In genomic region chr11:65298131-65298535, GRCh38 we compare ENCODE assay signal across 14 cellular contexts. TPM values are rescaled to one million over a fixed set of nuclear protein-coding genes. Genes with fewer than 3 reads are reported as not detected.
DNase-seq lines count a peak whose midpoint lies in the region; ATAC-seq, FAIRE-seq and TF ChIP-seq lines count a peak whose summit lies in the region.
"Had no signal": no experiment of that assay in that cellular context is flagged by ENCODE, and none has a peak within 500 bp of the region (broad histone marks: within the 10 kb centered on the region; RNA-seq: fewer than 3 reads in every experiment).

No MANE protein-coding gene starts in this region.

- no peaks in the 10 kb centered on the region for H3K79me2 ChIP-seq in HepG2 (ENCODE audit: insufficient read depth, low read length)

- H2AFZ ChIP-seq in HepG2 (ENCODE audit: low read length): no peak overlapping the region

- peak overlapping the region; percentile 53 to 69 for H3K27ac ChIP-seq in liver (ENCODE audit: low read depth in 1 of 2, low read length in 2 of 2)
- H3K27ac ChIP-seq in HepG2 (ENCODE audit: extremely low read length, insufficient read depth, low read length): no peak overlapping the region
- H3K27ac ChIP-seq in ovary: peak overlapping the region; percentile 55 to 94
- H3K27ac ChIP-seq in aorta (ENCODE audit: low read depth in 1 of 2, low read length in 2 of 2): peak overlapping the region in 1 of 2 donors; percentile 28

- ATAC-seq in HepG2: no peak
- ATAC-seq in left ventricle myocardium superior: peak; percentile 81
- ATAC-seq in aorta (ENCODE audit: low FRiP score): peak; percentile 86
- ATAC-seq in GM19455 (IDR thresholded peaks at IDR 0.05; ENCODE audit: unreplicated experiment): no peak

- H3K36me3 ChIP-seq in liver (ENCODE audit: control insufficient read depth in 4 of 4, insufficient read depth in 3 of 4, low read depth in 1 of 4, low read length in 3 of 4) (peaks cover 0 to 5% (median 2%) of the 10 kb centered on the region in 4 donors), HepG2 (replicated peaks in 1 of 2; ENCODE audit: control insufficient read depth in 1 of 2, insufficient read depth in 2 of 2, low read length in 2 of 2) (peaks cover 18 to 28% of the 10 kb centered on the region in 2 experiments), ovary (no peaks in the 10 kb centered on the region), aorta (ENCODE audit: control insufficient read depth in 1 of 2, insufficient read depth in 2 of 2, low read length in 1 of 2) (no peaks in the 10 kb centered on the region)

- no peak overlapping the region for H3K27ac Mint-ChIP-seq in activated CD4-positive, alpha-beta T cell treated with anti-CD3 and anti-CD28 coated beads, Interleukin-2, amount 10 ng/mL, durations not matched to agents 24 days and 14 days
- H3K27ac Mint-ChIP-seq: T-helper 1 cell treated with Interleukin-12 subunit alpha and Interleukin-12 subunit beta and Interleukin-4 antibody, amounts not matched to agents 30 μg/mL and 1 μg/mL, for 36 hours had no signal

- TF ChIP-seq RAD21 in liver (IDR thresholded peaks at IDR 0.05): no peak
- no peak for TF ChIP-seq RAD21 in HepG2 (CRISPR knock-in tag; IDR thresholded peaks at IDR 0.05)

- TF ChIP-seq POLR2A in HepG2 (IDR thresholded peaks at IDR 0.05; ENCODE audit: insufficient read depth in 1 of 2, low read depth in 2 of 2, low read length in 2 of 2): no peak
- TF ChIP-seq POLR2A in ovary (IDR thresholded peaks at IDR 0.05): no peak

- H3K36me3 Mint-ChIP-seq in activated CD4-positive, alpha-beta T cell treated with anti-CD3 and anti-CD28 coated beads, Interleukin-2, amount 10 ng/mL, durations not matched to agents 24 days and 14 days (ENCODE audit: low read depth): peaks cover 27% of the 10 kb centered on the region

- POLR2A ChIA-PET in HepG2 (lab: Yijun Ruan, JAX): interaction anchor here (0.6 to 1.4 kb wide), 2 partner anchors 13 to 1644 kb away, joined by 4 read pairs; no protein-coding TSS in a partner anchor

- H3K9ac ChIP-seq in liver (ENCODE audit: low read depth in 1 of 2, low read length in 2 of 2) (no peak overlapping the region), HepG2 (ENCODE audit: insufficient read depth, low read depth, low read length) (no peak overlapping the region)

- no peaks in the 10 kb centered on the region for H3K9me3 ChIP-seq in liver (ENCODE audit: control insufficient read depth in 4 of 4, low read length in 3 of 4)
- no peaks in the 10 kb centered on the region for H3K9me3 ChIP-seq in HepG2 (ENCODE audit: low read length)
- no peaks in the 10 kb centered on the region for H3K9me3 ChIP-seq in ovary
- no peaks in the 10 kb centered on the region for H3K9me3 ChIP-seq in aorta (ENCODE audit: control insufficient read depth, low read length)

- BruUV-seq in HepG2 (replicated peaks; lab: Mats Ljungman, UMichigan): no TSS peak

- H3K9me3 Mint-ChIP-seq in activated CD4-positive, alpha-beta T cell treated with anti-CD3 and anti-CD28 coated beads, Interleukin-2, amount 10 ng/mL, durations not matched to agents 24 days and 14 days: no peaks in the 10 kb centered on the region
- H3K9me3 Mint-ChIP-seq: T-helper 1 cell treated with Interleukin-12 subunit alpha and Interleukin-12 subunit beta and Interleukin-4 antibody, amounts not matched to agents 30 μg/mL and 1 μg/mL, for 36 hours had no signal

- H3K4me1 Mint-ChIP-seq in activated CD4-positive, alpha-beta T cell treated with anti-CD3 and anti-CD28 coated beads, Interleukin-2, amount 10 ng/mL, durations not matched to agents 24 days and 14 days: no peaks in the 10 kb centered on the region

- no peaks in the 10 kb centered on the region for H3K27me3 Mint-ChIP-seq in activated CD4-positive, alpha-beta T cell treated with anti-CD3 and anti-CD28 coated beads, Interleukin-2, amount 10 ng/mL, durations not matched to agents 24 days and 14 days

- no peak for FAIRE-seq in HepG2 (lab: Jason Lieb, UNC)
- FAIRE-seq: keratinocyte had no signal

- WGBS in liver: 36% methylated on average over 8 of the region's 8 CpGs
- WGBS in HepG2 (ENCODE audit: low lambda C conversion rate): 100% methylated on average over 2 of the region's 8 CpGs
- WGBS in ovary, 3 donors: 1 to 9% (median 8%) methylated on average over 8 of the region's 8 CpGs
- 9 to 13% methylated on average over 8 of the region's 8 CpGs for WGBS in aorta, 2 donors

- DNase-seq in HepG2 (ENCODE audit: low spot score) (no peak), left ventricle myocardium superior (peak; percentile 96), ovary (peak; percentile 83 to 93 (median 89)), aorta (peak; percentile 82 to 86), T-helper 1 cell (no peak)
- no peak for DNase-seq in activated CD4-positive, alpha-beta T cell treated with anti-CD3 and anti-CD28 coated beads, Interleukin-2, amount 10 ng/mL, durations not matched to agents 24 days and 14 days
- DNase-seq: activated CD8-positive, alpha-beta memory T cell treated with anti-CD3 and anti-CD28 coated beads, Interleukin-2, amount 50 U/mL, for 4 hours; cortex of kidney; NCI-H69; stimulated activated CD4-positive, alpha-beta T cell treated with anti-CD3 and anti-CD28 coated beads, Interleukin-4, amount 100 ng/mL, for 1 hour had no signal

- H3K4me3 Mint-ChIP-seq in activated CD4-positive, alpha-beta T cell treated with anti-CD3 and anti-CD28 coated beads, Interleukin-2, amount 10 ng/mL, durations not matched to agents 24 days and 14 days: no peak overlapping the region
- H3K4me3 Mint-ChIP-seq: T-helper 1 cell treated with Interleukin-12 subunit alpha and Interleukin-12 subunit beta and Interleukin-4 antibody, amounts not matched to agents 30 μg/mL and 1 μg/mL, for 36 hours had no signal

- CTCF ChIA-PET in HepG2 (lab: Yijun Ruan, JAX; ENCODE audit: low intra/inter-chr PET ratio, low total read pairs): no interaction called here

- no peak overlapping the region for H3K4me2 ChIP-seq in HepG2 (ENCODE audit: low read depth, low read length)

- TF ChIP-seq CTCF in liver (IDR thresholded peaks at IDR 0.05; ENCODE audit: low read depth, low read length, missing input control) (no peak), HepG2 (CRISPR knock-in tag; IDR thresholded peaks at IDR 0.05) (no peak), ovary (IDR thresholded peaks at IDR 0.05) (no peak)

- H3K27me3 ChIP-seq in liver (ENCODE audit: control insufficient read depth in 4 of 4, insufficient read depth in 4 of 4, low read length in 3 of 4) (no peaks in the 10 kb centered on the region), HepG2 (ENCODE audit: control insufficient read depth in 1 of 2, insufficient read depth in 2 of 2, low read length in 2 of 2) (no peaks in the 10 kb centered on the region), ovary (no peaks in the 10 kb centered on the region), aorta (ENCODE audit: control insufficient read depth in 1 of 2, insufficient read depth in 2 of 2, low read length in 1 of 2) (no peaks in the 10 kb centered on the region)

- in situ Hi-C loops in HepG2 (cut with HindIII; ENCODE audit: extremely low pct_ligation_motif_present, low pct_unique_long_range_greater_than_20kb): no loop called here

- TF ChIP-seq EP300 in HepG2 (IDR thresholded peaks at IDR 0.05; ENCODE audit: low read depth in 2 of 2, low read length in 2 of 2) (no peak), HepG2 (CRISPR knock-in tag; IDR thresholded peaks at IDR 0.05; ENCODE audit: borderline replicate concordance) (no peak), ovary (IDR thresholded peaks at IDR 0.05) (no peak)

- H3K4me3 ChIP-seq in liver (ENCODE audit: low read depth in 1 of 3, low read length in 3 of 3) (no peak overlapping the region), HepG2 (replicated peaks in 1 of 3; ENCODE audit: insufficient read depth in 1 of 3, low read depth in 2 of 3, low read length in 3 of 3) (no peak overlapping the region), ovary (no peak overlapping the region), aorta (ENCODE audit: low read length in 2 of 2) (no peak overlapping the region)

- intact Hi-C loops in HepG2 (cut with micrococcal nuclease; ENCODE audit: unreplicated experiment): no loop called here
- intact Hi-C loops in left ventricle myocardium superior (cut with micrococcal nuclease): no loop called here
- intact Hi-C loops in ovary (cut with DNase I): no loop called here
- intact Hi-C loops in aorta (cut with DNase I): no loop called here
- intact Hi-C loops in activated CD4-positive, alpha-beta T cell treated with anti-CD3 and anti-CD28 coated beads, Interleukin-2, amount 10 ng/mL, durations not matched to agents 24 days and 14 days (cut with micrococcal nuclease): no loop called here

- H4K20me1 ChIP-seq in HepG2 (ENCODE audit: insufficient read depth, low read length): no peaks in the 10 kb centered on the region

- H3K4me1 ChIP-seq in liver (ENCODE audit: control insufficient read depth in 4 of 4, insufficient read depth in 4 of 4, low read length in 3 of 4) (peaks cover 0 to 25% (median 19%) of the 10 kb centered on the region in 4 donors), HepG2 (ENCODE audit: insufficient read depth, low read length) (peaks cover 40% of the 10 kb centered on the region), ovary (ENCODE audit: insufficient read depth) (peaks cover 51% of the 10 kb centered on the region), aorta (ENCODE audit: control insufficient read depth in 1 of 2, insufficient read depth in 2 of 2, low read length in 2 of 2) (no peaks in the 10 kb centered on the region)

RNA-seq across cellular contexts. Expression of gene CDC42EP2, which starts 16.5 kb away (rescaled TPM):
- total RNA-seq in liver (1 to 10 TPM; 1.9 to 3.4 TPM), HepG2 (2016; rRNA removed; fragmentation: Illumina TruSeq; extraction: Trizol) (2.5 and 7.1 TPM in 2 replicates), left ventricle myocardium superior (13.0 TPM), ovary (10 to 100 TPM; 13.7 to 46.9 (median 20.1) TPM), aorta (10 to 100 TPM; 16.2 to 20.9 TPM)
- polyA plus RNA-seq in liver (1 to 10 TPM; 1.8 to 2.0 TPM), HepG2 (2011; rRNA removed) (2.3 and 4.2 TPM in 2 replicates), ovary (1 to 10 TPM in 1 of 2 donors, under 1 TPM in 1; 0.48 to 8.0 TPM), aorta (1 to 10 TPM; 2.3 to 3.5 TPM)
- 5.9 and 6.4 TPM in 2 replicates for total RNA-seq in HepG2 (2016; cell fraction: cytosol; rRNA removed; fragmentation: Illumina TruSeq; extraction: Trizol; ENCODE audit: low read depth)
- 4.5 and 5.9 TPM in 2 replicates for total RNA-seq in HepG2 (2016; cell fraction: insoluble cytoplasmic fraction; rRNA removed; fragmentation: Illumina TruSeq; extraction: Trizol)
- total RNA-seq in HepG2 (2016; cell fraction: membrane; rRNA removed; fragmentation: Illumina TruSeq; extraction: Trizol): 10.1 and 10.2 TPM in 2 replicates
- total RNA-seq in HepG2 (2016; cell fraction: nucleus; rRNA removed; fragmentation: Illumina TruSeq; extraction: Trizol): 4.2 and 5.2 TPM in 2 replicates
- polyA plus RNA-seq in HepG2 (2011; cell fraction: cytosol; rRNA removed): 1.4 and 1.9 TPM in 2 replicates
- polyA plus RNA-seq in HepG2 (2011; cell fraction: nucleus; rRNA removed): 8.3 and 9.7 TPM in 2 replicates
- 3.4 and 7.2 TPM in 2 replicates for polyA plus RNA-seq in HepG2 (2012)
- polyA plus RNA-seq in HepG2 (2016; cell fraction: cytosol; fragmentation: Illumina TruSeq; extraction: Trizol; ENCODE audit: low read depth): 2.1 and 2.6 TPM in 2 replicates
- polyA plus RNA-seq in HepG2 (2016; cell fraction: insoluble cytoplasmic fraction; fragmentation: Illumina TruSeq; extraction: Trizol; ENCODE audit: low read depth): 3.3 and 4.5 TPM in 2 replicates
- polyA plus RNA-seq in HepG2 (2016; cell fraction: membrane; fragmentation: Illumina TruSeq; extraction: Trizol; ENCODE audit: low read depth): 4.0 TPM in 2 replicates
- polyA plus RNA-seq in HepG2 (2016; cell fraction: nucleus; fragmentation: Illumina TruSeq; extraction: Trizol; ENCODE audit: insufficient read depth, low read depth): 5.6 and 6.7 TPM in 2 replicates
- polyA minus RNA-seq in HepG2 (2011; rRNA and poly(A)+ RNA removed; ENCODE audit: low replicate concordance): 29.3 and 50.7 TPM in 2 replicates
- polyA minus RNA-seq in HepG2 (2011; cell fraction: cytosol; rRNA and poly(A)+ RNA removed): 3.2 and 5.1 TPM in 2 replicates
- polyA minus RNA-seq in HepG2 (2011; cell fraction: nucleus; rRNA and poly(A)+ RNA removed): 15.8 and 18.4 TPM in 2 replicates
- total RNA-seq in activated CD4-positive, alpha-beta T cell treated with anti-CD3 and anti-CD28 coated beads, Interleukin-2, amount 10 ng/mL, durations not matched to agents 24 days and 14 days: 3.0 and 3.4 TPM in 2 replicates

RNA-seq across cellular contexts. Expression of gene DPF2, which starts 35.5 kb away (rescaled TPM):
- total RNA-seq in liver (10 to 100 TPM; 12.8 to 14.8 TPM), HepG2 (2016; rRNA removed; fragmentation: Illumina TruSeq; extraction: Trizol) (30.4 and 31.0 TPM in 2 replicates), left ventricle myocardium superior (53.9 TPM), ovary (10 to 100 TPM; 49.7 to 99.1 (median 85.4) TPM), aorta (10 to 100 TPM; 51.3 to 59.6 TPM)
- polyA plus RNA-seq in liver (10 to 100 TPM in 1 of 2 donors, 1 to 10 TPM in 1; 9.2 to 10.0 TPM), HepG2 (2011; rRNA removed) (20.4 and 21.0 TPM in 2 replicates), ovary (10 to 100 TPM; 52.0 to 78.4 TPM), aorta (10 to 100 TPM; 16.4 to 41.1 TPM)
- 6.9 and 8.6 TPM in 2 replicates for total RNA-seq in HepG2 (2016; cell fraction: cytosol; rRNA removed; fragmentation: Illumina TruSeq; extraction: Trizol; ENCODE audit: low read depth)
- total RNA-seq in HepG2 (2016; cell fraction: insoluble cytoplasmic fraction; rRNA removed; fragmentation: Illumina TruSeq; extraction: Trizol): 30.2 and 32.5 TPM in 2 replicates
- total RNA-seq in HepG2 (2016; cell fraction: membrane; rRNA removed; fragmentation: Illumina TruSeq; extraction: Trizol): 14.1 and 16.7 TPM in 2 replicates
- total RNA-seq in HepG2 (2016; cell fraction: nucleus; rRNA removed; fragmentation: Illumina TruSeq; extraction: Trizol): 22.1 and 26.8 TPM in 2 replicates
- polyA plus RNA-seq in HepG2 (2011; cell fraction: cytosol; rRNA removed): 18.8 and 20.8 TPM in 2 replicates
- polyA plus RNA-seq in HepG2 (2011; cell fraction: nucleus; rRNA removed): 70.3 and 70.7 TPM in 2 replicates
- 24.2 and 26.4 TPM in 2 replicates for polyA plus RNA-seq in HepG2 (2012)
- 3.8 and 3.9 TPM in 2 replicates for polyA plus RNA-seq in HepG2 (2016; cell fraction: cytosol; fragmentation: Illumina TruSeq; extraction: Trizol; ENCODE audit: low read depth)
- 40.7 and 49.0 TPM in 2 replicates for polyA plus RNA-seq in HepG2 (2016; cell fraction: insoluble cytoplasmic fraction; fragmentation: Illumina TruSeq; extraction: Trizol; ENCODE audit: low read depth)
- 9.5 and 10.0 TPM in 2 replicates for polyA plus RNA-seq in HepG2 (2016; cell fraction: membrane; fragmentation: Illumina TruSeq; extraction: Trizol; ENCODE audit: low read depth)
- 56.7 and 57.4 TPM in 2 replicates for polyA plus RNA-seq in HepG2 (2016; cell fraction: nucleus; fragmentation: Illumina TruSeq; extraction: Trizol; ENCODE audit: insufficient read depth, low read depth)
- 48.9 and 49.9 TPM in 2 replicates for polyA minus RNA-seq in HepG2 (2011; rRNA and poly(A)+ RNA removed; ENCODE audit: low replicate concordance)
- polyA minus RNA-seq in HepG2 (2011; cell fraction: cytosol; rRNA and poly(A)+ RNA removed): 18.2 and 18.4 TPM in 2 replicates
- polyA minus RNA-seq in HepG2 (2011; cell fraction: nucleus; rRNA and poly(A)+ RNA removed): 31.2 and 43.3 TPM in 2 replicates
- 76.6 and 81.0 TPM in 2 replicates for total RNA-seq in activated CD4-positive, alpha-beta T cell treated with anti-CD3 and anti-CD28 coated beads, Interleukin-2, amount 10 ng/mL, durations not matched to agents 24 days and 14 days

RNA-seq across cellular contexts. Expression of gene POLA2, which starts 36.4 kb away (rescaled TPM):
- total RNA-seq in liver: 1 to 10 TPM; 4.9 to 6.1 TPM
- polyA plus RNA-seq in liver: 1 to 10 TPM; 1.5 TPM
- total RNA-seq in HepG2 (2016; rRNA removed; fragmentation: Illumina TruSeq; extraction: Trizol): 10.7 and 15.6 TPM in 2 replicates
- 2.7 and 3.5 TPM in 2 replicates for total RNA-seq in HepG2 (2016; cell fraction: cytosol; rRNA removed; fragmentation: Illumina TruSeq; extraction: Trizol; ENCODE audit: low read depth)
- total RNA-seq in HepG2 (2016; cell fraction: insoluble cytoplasmic fraction; rRNA removed; fragmentation: Illumina TruSeq; extraction: Trizol): 13.9 and 14.3 TPM in 2 replicates
- 3.6 and 4.5 TPM in 2 replicates for total RNA-seq in HepG2 (2016; cell fraction: membrane; rRNA removed; fragmentation: Illumina TruSeq; extraction: Trizol)
- 17.7 and 18.6 TPM in 2 replicates for total RNA-seq in HepG2 (2016; cell fraction: nucleus; rRNA removed; fragmentation: Illumina TruSeq; extraction: Trizol)
- 9.1 and 9.7 TPM in 2 replicates for polyA plus RNA-seq in HepG2 (2011; rRNA removed)
- 6.3 and 8.1 TPM in 2 replicates for polyA plus RNA-seq in HepG2 (2011; cell fraction: cytosol; rRNA removed)
- 8.7 and 12.1 TPM in 2 replicates for polyA plus RNA-seq in HepG2 (2011; cell fraction: nucleus; rRNA removed)
- polyA plus RNA-seq in HepG2 (2012): 3.3 and 4.8 TPM in 2 replicates
- 0.57 and 0.88 TPM in 2 replicates for polyA plus RNA-seq in HepG2 (2016; cell fraction: cytosol; fragmentation: Illumina TruSeq; extraction: Trizol; ENCODE audit: low read depth)
- 18.2 and 18.8 TPM in 2 replicates for polyA plus RNA-seq in HepG2 (2016; cell fraction: insoluble cytoplasmic fraction; fragmentation: Illumina TruSeq; extraction: Trizol; ENCODE audit: low read depth)
- polyA plus RNA-seq in HepG2 (2016; cell fraction: membrane; fragmentation: Illumina TruSeq; extraction: Trizol; ENCODE audit: low read depth): 2.6 and 3.0 TPM in 2 replicates
- 21.9 and 25.4 TPM in 2 replicates for polyA plus RNA-seq in HepG2 (2016; cell fraction: nucleus; fragmentation: Illumina TruSeq; extraction: Trizol; ENCODE audit: insufficient read depth, low read depth)
- polyA minus RNA-seq in HepG2 (2011; rRNA and poly(A)+ RNA removed; ENCODE audit: low replicate concordance): 19.5 and 152 TPM in 2 replicates
- 3.6 and 4.1 TPM in 2 replicates for polyA minus RNA-seq in HepG2 (2011; cell fraction: cytosol; rRNA and poly(A)+ RNA removed)
- 11.4 and 14.9 TPM in 2 replicates for polyA minus RNA-seq in HepG2 (2011; cell fraction: nucleus; rRNA and poly(A)+ RNA removed)
- total RNA-seq in left ventricle myocardium superior: 3.5 TPM
- 10 to 100 TPM in 3 of 7 donors, 1 to 10 TPM in 4; 4.5 to 10.4 (median 8.6) TPM for total RNA-seq in ovary
- polyA plus RNA-seq in ovary: 10 to 100 TPM in 1 of 2 donors, 1 to 10 TPM in 1; 8.6 to 13.3 TPM
- 1 to 10 TPM; 3.4 to 9.2 TPM for total RNA-seq in aorta
- polyA plus RNA-seq in aorta: 1 to 10 TPM; 3.0 to 4.1 TPM
- 77.4 and 82.8 TPM in 2 replicates for total RNA-seq in activated CD4-positive, alpha-beta T cell treated with anti-CD3 and anti-CD28 coated beads, Interleukin-2, amount 10 ng/mL, durations not matched to agents 24 days and 14 days

RNA-seq across cellular contexts. Expression of gene TIGD3, which starts 56.4 kb away (rescaled TPM):
- total RNA-seq in liver (under 1 TPM; 0.17 to 0.33 TPM), HepG2 (2016; rRNA removed; fragmentation: Illumina TruSeq; extraction: Trizol) (4.0 and 4.9 TPM in 2 replicates), left ventricle myocardium superior (0.97 TPM), ovary (under 1 TPM in 6 of 7 donors, not detected in 1; 0.11 to 0.72 (median 0.34) TPM), aorta (under 1 TPM in 1 of 2 donors, not detected in 1; 0.16 TPM)
- polyA plus RNA-seq in liver (under 1 TPM in 1 of 2 donors, not detected in 1; 0.08 TPM), HepG2 (2011; rRNA removed) (0.49 and 1.0 TPM in 2 replicates), ovary (under 1 TPM in 1 of 2 donors, not detected in 1; 0.31 TPM), aorta (under 1 TPM in 1 of 2 donors, not detected in 1; 0.88 TPM)
- 1.8 TPM in 2 replicates for total RNA-seq in HepG2 (2016; cell fraction: cytosol; rRNA removed; fragmentation: Illumina TruSeq; extraction: Trizol; ENCODE audit: low read depth)
- 2.9 and 5.0 TPM in 2 replicates for total RNA-seq in HepG2 (2016; cell fraction: insoluble cytoplasmic fraction; rRNA removed; fragmentation: Illumina TruSeq; extraction: Trizol)
- total RNA-seq in HepG2 (2016; cell fraction: membrane; rRNA removed; fragmentation: Illumina TruSeq; extraction: Trizol): 4.8 and 6.2 TPM in 2 replicates
- total RNA-seq in HepG2 (2016; cell fraction: nucleus; rRNA removed; fragmentation: Illumina TruSeq; extraction: Trizol): 3.5 and 3.9 TPM in 2 replicates
- polyA plus RNA-seq in HepG2 (2011; cell fraction: cytosol; rRNA removed): 0.56 and 0.79 TPM in 2 replicates
- 1.9 and 2.2 TPM in 2 replicates for polyA plus RNA-seq in HepG2 (2011; cell fraction: nucleus; rRNA removed)
- 0.59 and 0.70 TPM in 2 replicates for polyA plus RNA-seq in HepG2 (2012)
- 1.0 and 1.4 TPM in 2 replicates for polyA plus RNA-seq in HepG2 (2016; cell fraction: cytosol; fragmentation: Illumina TruSeq; extraction: Trizol; ENCODE audit: low read depth)
- polyA plus RNA-seq in HepG2 (2016; cell fraction: insoluble cytoplasmic fraction; fragmentation: Illumina TruSeq; extraction: Trizol; ENCODE audit: low read depth): 2.7 and 3.5 TPM in 2 replicates
- polyA plus RNA-seq in HepG2 (2016; cell fraction: membrane; fragmentation: Illumina TruSeq; extraction: Trizol; ENCODE audit: low read depth): 2.7 and 3.4 TPM in 2 replicates
- polyA plus RNA-seq in HepG2 (2016; cell fraction: nucleus; fragmentation: Illumina TruSeq; extraction: Trizol; ENCODE audit: insufficient read depth, low read depth): 6.7 TPM in 2 replicates
- polyA minus RNA-seq in HepG2 (2011; rRNA and poly(A)+ RNA removed; ENCODE audit: low replicate concordance): 1.2 and 1.3 TPM in 2 replicates
- polyA minus RNA-seq in HepG2 (2011; cell fraction: cytosol; rRNA and poly(A)+ RNA removed): 0.59 and 0.79 TPM in 2 replicates
- polyA minus RNA-seq in HepG2 (2011; cell fraction: nucleus; rRNA and poly(A)+ RNA removed): 1.1 and 1.5 TPM in 2 replicates
- 1.2 and 1.6 TPM in 2 replicates for total RNA-seq in activated CD4-positive, alpha-beta T cell treated with anti-CD3 and anti-CD28 coated beads, Interleukin-2, amount 10 ng/mL, durations not matched to agents 24 days and 14 days
- polyA plus RNA-seq: keratinocyte had no signal

Comparison
In these comparisons a context has a peak if more than half of its experiments do, and no peak if none do; other contexts are left out.
1. ATAC-seq: peak in left ventricle myocardium superior (single experiment) and aorta (single experiment); none in HepG2 (single experiment) and GM19455 (single experiment).
2. DNase-seq: peak in left ventricle myocardium superior (single experiment), ovary (5 of 5) and aorta (2 of 2); none in HepG2 (single experiment), T-helper 1 cell (0 of 5) and activated CD4-positive, alpha-beta T cell treated with anti-CD3 and anti-CD28 coated beads, Interleukin-2, amount 10 ng/mL, durations not matched to agents 24 days and 14 days (single experiment).